1 cellular context compared by ENCODE assay signal in the genomic region with DNA sequence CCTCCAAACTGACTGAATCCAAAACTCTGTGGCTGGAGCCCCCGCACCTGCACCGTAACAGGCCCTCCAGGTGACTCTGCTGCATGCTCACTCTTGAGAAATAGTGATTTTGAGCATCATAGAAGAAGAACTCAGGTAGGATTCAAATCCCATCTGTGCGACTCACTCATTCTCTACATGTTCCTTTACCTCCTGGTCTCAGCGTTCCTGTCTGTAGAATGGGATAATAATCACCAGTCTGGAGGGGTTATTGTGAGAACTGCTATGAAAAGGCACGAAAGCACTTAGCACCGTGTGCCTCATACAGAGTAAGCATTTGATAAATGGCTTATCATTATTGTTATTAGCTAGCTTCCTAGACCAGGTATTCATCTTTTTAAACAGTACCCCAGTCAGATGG.
TF ChIP-seq lines count a peak whose summit lies in the region.

No MANE protein-coding gene starts in this region.

TF ChIP-seq in GM23338, 12 proteins besides CTCF, POLR2A, EP300 and RAD21 (continued from another document):
- TF ChIP-seq, protein P1, sequence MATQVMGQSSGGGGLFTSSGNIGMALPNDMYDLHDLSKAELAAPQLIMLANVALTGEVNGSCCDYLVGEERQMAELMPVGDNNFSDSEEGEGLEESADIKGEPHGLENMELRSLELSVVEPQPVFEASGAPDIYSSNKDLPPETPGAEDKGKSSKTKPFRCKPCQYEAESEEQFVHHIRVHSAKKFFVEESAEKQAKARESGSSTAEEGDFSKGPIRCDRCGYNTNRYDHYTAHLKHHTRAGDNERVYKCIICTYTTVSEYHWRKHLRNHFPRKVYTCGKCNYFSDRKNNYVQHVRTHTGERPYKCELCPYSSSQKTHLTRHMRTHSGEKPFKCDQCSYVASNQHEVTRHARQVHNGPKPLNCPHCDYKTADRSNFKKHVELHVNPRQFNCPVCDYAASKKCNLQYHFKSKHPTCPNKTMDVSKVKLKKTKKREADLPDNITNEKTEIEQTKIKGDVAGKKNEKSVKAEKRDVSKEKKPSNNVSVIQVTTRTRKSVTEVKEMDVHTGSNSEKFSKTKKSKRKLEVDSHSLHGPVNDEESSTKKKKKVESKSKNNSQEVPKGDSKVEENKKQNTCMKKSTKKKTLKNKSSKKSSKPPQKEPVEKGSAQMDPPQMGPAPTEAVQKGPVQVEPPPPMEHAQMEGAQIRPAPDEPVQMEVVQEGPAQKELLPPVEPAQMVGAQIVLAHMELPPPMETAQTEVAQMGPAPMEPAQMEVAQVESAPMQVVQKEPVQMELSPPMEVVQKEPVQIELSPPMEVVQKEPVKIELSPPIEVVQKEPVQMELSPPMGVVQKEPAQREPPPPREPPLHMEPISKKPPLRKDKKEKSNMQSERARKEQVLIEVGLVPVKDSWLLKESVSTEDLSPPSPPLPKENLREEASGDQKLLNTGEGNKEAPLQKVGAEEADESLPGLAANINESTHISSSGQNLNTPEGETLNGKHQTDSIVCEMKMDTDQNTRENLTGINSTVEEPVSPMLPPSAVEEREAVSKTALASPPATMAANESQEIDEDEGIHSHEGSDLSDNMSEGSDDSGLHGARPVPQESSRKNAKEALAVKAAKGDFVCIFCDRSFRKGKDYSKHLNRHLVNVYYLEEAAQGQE (IDR thresholded peaks at IDR 0.05; ENCODE audit: unreplicated experiment) = no peak
- TF ChIP-seq JUNB (IDR thresholded peaks at IDR 0.05; ENCODE audit: unreplicated experiment) = no peak
- TF ChIP-seq, protein P2, sequence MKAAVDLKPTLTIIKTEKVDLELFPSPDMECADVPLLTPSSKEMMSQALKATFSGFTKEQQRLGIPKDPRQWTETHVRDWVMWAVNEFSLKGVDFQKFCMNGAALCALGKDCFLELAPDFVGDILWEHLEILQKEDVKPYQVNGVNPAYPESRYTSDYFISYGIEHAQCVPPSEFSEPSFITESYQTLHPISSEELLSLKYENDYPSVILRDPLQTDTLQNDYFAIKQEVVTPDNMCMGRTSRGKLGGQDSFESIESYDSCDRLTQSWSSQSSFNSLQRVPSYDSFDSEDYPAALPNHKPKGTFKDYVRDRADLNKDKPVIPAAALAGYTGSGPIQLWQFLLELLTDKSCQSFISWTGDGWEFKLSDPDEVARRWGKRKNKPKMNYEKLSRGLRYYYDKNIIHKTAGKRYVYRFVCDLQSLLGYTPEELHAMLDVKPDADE (IDR thresholded peaks at IDR 0.05) = no peak
- no peak for TF ChIP-seq EZH2phosphoT487 (IDR thresholded peaks at IDR 0.05; ENCODE audit: unreplicated experiment)
- TF ChIP-seq, protein P3, sequence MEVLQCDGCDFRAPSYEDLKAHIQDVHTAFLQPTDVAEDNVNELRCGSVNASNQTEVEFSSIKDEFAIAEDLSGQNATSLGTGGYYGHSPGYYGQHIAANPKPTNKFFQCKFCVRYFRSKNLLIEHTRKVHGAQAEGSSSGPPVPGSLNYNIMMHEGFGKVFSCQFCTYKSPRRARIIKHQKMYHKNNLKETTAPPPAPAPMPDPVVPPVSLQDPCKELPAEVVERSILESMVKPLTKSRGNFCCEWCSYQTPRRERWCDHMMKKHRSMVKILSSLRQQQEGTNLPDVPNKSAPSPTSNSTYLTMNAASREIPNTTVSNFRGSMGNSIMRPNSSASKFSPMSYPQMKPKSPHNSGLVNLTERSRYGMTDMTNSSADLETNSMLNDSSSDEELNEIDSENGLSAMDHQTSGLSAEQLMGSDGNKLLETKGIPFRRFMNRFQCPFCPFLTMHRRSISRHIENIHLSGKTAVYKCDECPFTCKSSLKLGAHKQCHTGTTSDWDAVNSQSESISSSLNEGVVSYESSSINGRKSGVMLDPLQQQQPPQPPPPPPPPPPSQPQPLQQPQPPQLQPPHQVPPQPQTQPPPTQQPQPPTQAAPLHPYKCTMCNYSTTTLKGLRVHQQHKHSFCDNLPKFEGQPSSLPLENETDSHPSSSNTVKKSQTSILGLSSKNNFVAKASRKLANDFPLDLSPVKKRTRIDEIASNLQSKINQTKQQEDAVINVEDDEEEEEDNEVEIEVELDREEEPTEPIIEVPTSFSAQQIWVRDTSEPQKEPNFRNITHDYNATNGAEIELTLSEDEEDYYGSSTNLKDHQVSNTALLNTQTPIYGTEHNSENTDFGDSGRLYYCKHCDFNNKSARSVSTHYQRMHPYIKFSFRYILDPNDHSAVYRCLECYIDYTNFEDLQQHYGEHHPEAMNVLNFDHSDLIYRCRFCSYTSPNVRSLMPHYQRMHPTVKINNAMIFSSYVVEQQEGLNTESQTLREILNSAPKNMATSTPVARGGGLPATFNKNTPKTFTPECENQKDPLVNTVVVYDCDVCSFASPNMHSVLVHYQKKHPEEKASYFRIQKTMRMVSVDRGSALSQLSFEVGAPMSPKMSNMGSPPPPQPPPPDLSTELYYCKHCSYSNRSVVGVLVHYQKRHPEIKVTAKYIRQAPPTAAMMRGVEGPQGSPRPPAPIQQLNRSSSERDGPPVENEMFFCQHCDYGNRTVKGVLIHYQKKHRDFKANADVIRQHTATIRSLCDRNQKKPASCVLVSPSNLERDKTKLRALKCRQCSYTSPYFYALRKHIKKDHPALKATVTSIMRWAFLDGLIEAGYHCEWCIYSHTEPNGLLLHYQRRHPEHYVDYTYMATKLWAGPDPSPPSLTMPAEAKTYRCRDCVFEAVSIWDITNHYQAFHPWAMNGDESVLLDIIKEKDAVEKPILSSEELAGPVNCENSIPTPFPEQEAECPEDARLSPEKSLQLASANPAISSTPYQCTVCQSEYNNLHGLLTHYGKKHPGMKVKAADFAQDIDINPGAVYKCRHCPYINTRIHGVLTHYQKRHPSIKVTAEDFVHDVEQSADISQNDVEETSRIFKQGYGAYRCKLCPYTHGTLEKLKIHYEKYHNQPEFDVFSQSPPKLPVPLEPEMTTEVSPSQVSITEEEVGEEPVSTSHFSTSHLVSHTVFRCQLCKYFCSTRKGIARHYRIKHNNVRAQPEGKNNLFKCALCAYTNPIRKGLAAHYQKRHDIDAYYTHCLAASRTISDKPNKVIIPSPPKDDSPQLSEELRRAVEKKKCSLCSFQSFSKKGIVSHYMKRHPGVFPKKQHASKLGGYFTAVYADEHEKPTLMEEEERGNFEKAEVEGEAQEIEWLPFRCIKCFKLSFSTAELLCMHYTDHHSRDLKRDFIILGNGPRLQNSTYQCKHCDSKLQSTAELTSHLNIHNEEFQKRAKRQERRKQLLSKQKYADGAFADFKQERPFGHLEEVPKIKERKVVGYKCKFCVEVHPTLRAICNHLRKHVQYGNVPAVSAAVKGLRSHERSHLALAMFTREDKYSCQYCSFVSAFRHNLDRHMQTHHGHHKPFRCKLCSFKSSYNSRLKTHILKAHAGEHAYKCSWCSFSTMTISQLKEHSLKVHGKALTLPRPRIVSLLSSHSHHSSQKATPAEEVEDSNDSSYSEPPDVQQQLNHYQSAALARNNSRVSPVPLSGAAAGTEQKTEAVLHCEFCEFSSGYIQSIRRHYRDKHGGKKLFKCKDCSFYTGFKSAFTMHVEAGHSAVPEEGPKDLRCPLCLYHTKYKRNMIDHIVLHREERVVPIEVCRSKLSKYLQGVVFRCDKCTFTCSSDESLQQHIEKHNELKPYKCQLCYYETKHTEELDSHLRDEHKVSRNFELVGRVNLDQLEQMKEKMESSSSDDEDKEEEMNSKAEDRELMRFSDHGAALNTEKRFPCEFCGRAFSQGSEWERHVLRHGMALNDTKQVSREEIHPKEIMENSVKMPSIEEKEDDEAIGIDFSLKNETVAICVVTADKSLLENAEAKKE (CRISPR knock-in tag; IDR thresholded peaks at IDR 0.05) = no peak
- no peak for TF ChIP-seq POLR2AphosphoS5 (IDR thresholded peaks at IDR 0.05; ENCODE audit: low read depth)
